In the genomic region with DNA sequence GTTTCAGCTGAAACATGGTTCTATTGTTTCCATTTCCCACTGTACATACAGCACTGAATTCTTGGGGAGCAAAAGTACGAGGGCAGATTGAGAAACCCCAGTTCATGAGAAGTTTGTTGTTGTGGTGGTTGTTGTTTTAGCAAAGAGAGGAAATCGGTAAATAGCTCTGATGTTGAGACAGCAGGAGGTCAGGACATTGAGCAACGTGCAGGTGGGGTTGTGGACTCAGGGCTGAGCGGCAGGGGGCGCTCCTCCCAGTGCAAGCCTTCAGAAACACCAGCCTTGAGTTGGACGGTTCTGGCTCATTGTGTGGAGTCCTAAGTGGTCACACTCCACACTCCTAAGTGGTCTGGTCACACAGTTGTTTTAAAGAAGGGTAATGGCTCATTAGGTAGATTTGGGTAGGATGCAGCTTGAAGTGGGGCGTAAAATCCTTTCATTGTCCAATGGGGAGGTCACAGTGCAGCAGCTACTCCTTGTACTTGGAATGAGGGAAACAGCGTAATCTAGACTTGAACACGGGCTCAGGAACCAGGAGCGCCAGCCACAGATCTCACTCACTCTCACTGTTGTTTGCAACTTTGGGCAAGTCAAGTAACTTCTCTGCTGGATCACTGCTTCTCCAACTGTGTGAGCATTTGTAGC, we compare ENCODE assay signal across 8 cellular contexts. TPM values are rescaled to one million over a fixed set of nuclear protein-coding genes. Genes with fewer than 3 reads are reported as not detected.
DNase-seq lines count a peak whose midpoint lies in the region; ATAC-seq and TF ChIP-seq lines count a peak whose summit lies in the region.

No MANE protein-coding gene starts in this region.

- no peak for ATAC-seq in GM19035 (IDR thresholded peaks at IDR 0.05; ENCODE audit: unreplicated experiment)

- no peak for TF ChIP-seq POLR2A in Peyer's patch (IDR thresholded peaks at IDR 0.05)

- H3K18ac ChIP-seq in neuronal stem cell (ENCODE audit: low read length) = no peak overlapping the region

- H3K23ac ChIP-seq in neuronal stem cell (ENCODE audit: low read depth, low read length, poor library complexity) = no peak overlapping the region

- H4K91ac ChIP-seq in neuronal stem cell (ENCODE audit: low read depth, low read length, poor library complexity) = no peak overlapping the region

- WGBS in neuronal stem cell (ENCODE audit: extremely low coverage in 2 of 2, insufficient read length in 2 of 2, insufficient replicate concordance in 1 of 2), 2 donors = no CpG with 5 or more reads among the region's 10 CpGs

- no peak overlapping the region for H2BK120ac ChIP-seq in neuronal stem cell (ENCODE audit: low read depth, low read length)

- H3K4me1 ChIP-seq in Peyer's patch (no peaks in the 10 kb centered on the region), neuronal stem cell (ENCODE audit: control insufficient read depth in 2 of 2, insufficient read depth in 1 of 2, low read depth in 1 of 2, low read length in 2 of 2) (peaks cover 0 to 2% of the 10 kb centered on the region in 2 donors)

- no peak overlapping the region for H3K14ac ChIP-seq in neuronal stem cell (ENCODE audit: low read length)

- peak overlapping the region; percentile 24 for H2AFZ ChIP-seq in neuronal stem cell (ENCODE audit: low read length)

- no peak overlapping the region for H3K9ac ChIP-seq in neuronal stem cell (ENCODE audit: low read depth, low read length, poor library complexity)

- H3K79me1 ChIP-seq in neuronal stem cell (ENCODE audit: low read depth, low read length) = no peaks in the 10 kb centered on the region

- no peaks in the 10 kb centered on the region for H3K36me3 ChIP-seq in Peyer's patch
- no peaks in the 10 kb centered on the region for H3K36me3 ChIP-seq in neuronal stem cell (replicated peaks in 1 of 2; ENCODE audit: control insufficient read depth in 2 of 2, insufficient read depth in 2 of 2, low read length in 2 of 2)

- peak; percentile 38 for DNase-seq in activated T-cell treated with anti-CD3 and anti-CD28 coated beads for 48 hours (ENCODE audit: low read depth)
- no peak for DNase-seq in activated T-cell treated with anti-CD3 and anti-CD28 coated beads for 4 hours
- DNase-seq in Peyer's patch = peak in 1 of 3 donors; percentile 55
- no peak for DNase-seq in dorsolateral prefrontal cortex
- DNase-seq in neuronal stem cell (ENCODE audit: low spot score) = no peak
- DNase-seq in effector CD4-positive, alpha-beta T cell = no peak
- no peak for DNase-seq in NCI-H1436 (lab: John Stamatoyannopoulos, UW)

- no peak overlapping the region for H3K4ac ChIP-seq in neuronal stem cell (ENCODE audit: low read length)

- no peak overlapping the region for H2BK15ac ChIP-seq in neuronal stem cell (ENCODE audit: low read length)

- H3K4me3 ChIP-seq in Peyer's patch (no peak overlapping the region), dorsolateral prefrontal cortex (no peak overlapping the region), neuronal stem cell (ENCODE audit: low read length in 2 of 2) (no peak overlapping the region)

- H3K27ac ChIP-seq in Peyer's patch = no peak overlapping the region
- H3K27ac ChIP-seq in dorsolateral prefrontal cortex = peak overlapping the region in 1 of 59 donors; percentile 10
- no peak overlapping the region for H3K27ac ChIP-seq in neuronal stem cell (replicated peaks; ENCODE audit: low read length)

- no peak overlapping the region for H4K8ac ChIP-seq in neuronal stem cell (ENCODE audit: low read depth, low read length)

- no peak overlapping the region for H3K4me2 ChIP-seq in neuronal stem cell (ENCODE audit: insufficient read depth, low read length, poor library complexity, severe bottlenecking)

- H2BK5ac ChIP-seq in neuronal stem cell (ENCODE audit: low read length) = no peak overlapping the region

- no peak overlapping the region for H2AK5ac ChIP-seq in neuronal stem cell (ENCODE audit: low read depth, low read length)

- H3K27me3 ChIP-seq in Peyer's patch (no peaks in the 10 kb centered on the region), dorsolateral prefrontal cortex (peaks cover 0 to 22% (median 0%) of the 10 kb centered on the region in 45 donors), neuronal stem cell (ENCODE audit: control insufficient read depth in 3 of 3, insufficient read depth in 3 of 3, low read depth in 1 of 3, low read length in 3 of 3) (peaks cover 0 to 16% (median 0%) of the 10 kb centered on the region in 3 experiments)

- no peaks in the 10 kb centered on the region for H3K9me3 ChIP-seq in Peyer's patch
- H3K9me3 ChIP-seq in neuronal stem cell (replicated peaks in 1 of 2; ENCODE audit: control insufficient read depth in 2 of 2, insufficient read depth in 1 of 2, low read depth in 1 of 2, low read length in 2 of 2) = no peaks in the 10 kb centered on the region

- no peak overlapping the region for H2BK12ac ChIP-seq in neuronal stem cell (ENCODE audit: low read length)

- TF ChIP-seq CTCF in Peyer's patch (IDR thresholded peaks at IDR 0.05) (peak in 4 of 6 experiments; percentile 41 to 52 (median 44)), dorsolateral prefrontal cortex (IDR thresholded peaks at IDR 0.05 in 54 of 56, conservative IDR thresholded peaks at IDR 0.05 in 2 of 56; ENCODE audit: low read depth in 1 of 56, partially characterized antibody in 56 of 56) (peak in 47 of 56 donors; percentile 10 to 51 (median 41))

- intact Hi-C loops in dorsolateral prefrontal cortex (cut with DNase I) = loop anchor here in 1 of 2 donors (10.0 kb wide), 1 partner anchor 706 kb away; no protein-coding TSS in a partner anchor

RNA-seq across cellular contexts. Expression of a gene that starts 14.5 kb away (rescaled TPM):
- total RNA-seq in Peyer's patch (100 to 1,000 TPM in 1 of 4 donors, 10 to 100 TPM in 3; 21.7 to 178 (median 31.8) TPM), dorsolateral prefrontal cortex (10 to 100 TPM; 14.2 to 42.9 (median 30.0) TPM)
- polyA plus RNA-seq in neuronal stem cell (2013, experiment 1 of 2) = 49.5 TPM
- 56.3 TPM for polyA plus RNA-seq in neuronal stem cell (2013, experiment 2 of 2)
